ENCODE assay signal across 8 cellular contexts in the genomic region with DNA sequence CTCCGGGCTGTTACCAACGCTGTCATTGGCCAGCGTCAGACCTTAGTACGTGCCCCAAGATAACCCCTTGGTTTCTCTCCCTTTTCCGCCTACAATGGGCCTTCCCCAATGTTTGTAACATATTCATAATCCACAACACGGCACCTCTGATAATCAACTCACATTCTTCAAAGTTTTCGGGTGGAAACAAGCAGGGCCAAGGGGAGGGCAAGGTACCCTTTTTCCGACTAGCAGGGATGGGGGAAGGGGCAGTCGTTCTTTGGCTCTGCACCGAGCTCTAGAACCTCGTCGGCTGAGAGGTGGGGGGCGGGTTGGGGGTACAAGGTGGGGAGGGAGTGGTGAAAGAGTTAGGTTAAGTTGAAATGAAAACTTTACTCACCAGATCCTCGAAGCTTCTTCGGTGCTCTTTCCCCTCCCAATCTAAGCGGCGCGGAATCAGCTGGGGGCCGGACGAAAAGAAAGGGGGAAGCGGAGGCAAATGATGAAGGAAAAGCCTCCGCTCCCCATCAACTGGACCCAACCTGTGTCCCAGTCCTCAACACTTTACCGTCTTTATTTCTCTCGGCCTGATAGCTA.
DNase-seq lines count a peak whose midpoint lies in the region; ATAC-seq and TF ChIP-seq lines count a peak whose summit lies in the region.

No MANE protein-coding gene starts in this region.

- H3K36me3 ChIP-seq in OCI-LY3 (replicated peaks; ENCODE audit: low read depth, low read length) (peaks cover 8% of the 10 kb centered on the region), mucosa of rectum (ENCODE audit: control insufficient read depth in 2 of 2, insufficient read depth in 2 of 2, low read length in 2 of 2) (no peaks in the 10 kb centered on the region)

- H3K27ac ChIP-seq in OCI-LY3 (ENCODE audit: low read length): peak overlapping the region; percentile 90
- H3K27ac ChIP-seq in mucosa of rectum (ENCODE audit: low read depth in 2 of 2, low read length in 2 of 2): peak overlapping the region; percentile 79 to 81

- TF ChIP-seq POLR2A in erythroblast (IDR thresholded peaks at IDR 0.05; ENCODE audit: low read length): peak; percentile 22

- H3K9me3 ChIP-seq in OCI-LY3 (ENCODE audit: insufficient read depth, low read length) (no peaks in the 10 kb centered on the region), mucosa of rectum (ENCODE audit: control insufficient read depth in 2 of 2, low read length in 2 of 2) (no peaks in the 10 kb centered on the region)

- no peaks in the 10 kb centered on the region for H3K27me3 ChIP-seq in OCI-LY3 (ENCODE audit: low read depth, low read length)
- peaks cover 0 to 2% of the 10 kb centered on the region in 2 donors for H3K27me3 ChIP-seq in mucosa of rectum (ENCODE audit: control insufficient read depth in 2 of 2, insufficient read depth in 2 of 2, low read length in 2 of 2)

- no peak for TF ChIP-seq CTCF in OCI-LY3 (IDR thresholded peaks at IDR 0.05; ENCODE audit: low read depth, low read length)

- H3K9me3 Mint-ChIP-seq in stimulated activated effector memory CD8-positive, alpha-beta T cell treated with anti-CD3 and anti-CD28 coated beads, Interleukin-12 subunit alpha, Interleukin-12 subunit beta, amount 100 ng/mL, for 72 hours: no peaks in the 10 kb centered on the region

- H3K9ac ChIP-seq in OCI-LY3 (ENCODE audit: low read length): peak overlapping the region; percentile 89
- H3K9ac ChIP-seq in mucosa of rectum (ENCODE audit: low read depth in 1 of 2, low read length in 2 of 2): peak overlapping the region; percentile 61 to 80

- peaks cover 9% of the 10 kb centered on the region for H4K20me1 ChIP-seq in OCI-LY3 (ENCODE audit: insufficient read depth, low read length)

- DNase-seq in COLO668 (lab: John Stamatoyannopoulos, UW; ENCODE audit: unreplicated experiment) (peak; percentile 60), HPDE6-E6E7 (ENCODE audit: extremely low spot score) (peak; percentile 52), erythroblast (lab: John Stamatoyannopoulos, UW) (peak; percentile 88 to 89)
- peak; percentile 82 for DNase-seq in activated T-cell treated with anti-CD3 and anti-CD28 coated beads, Interleukin-2, amount 50 U/mL, for 1 hour
- DNase-seq in stimulated activated effector memory CD8-positive, alpha-beta T cell treated with anti-CD3 and anti-CD28 coated beads, Interleukin-12 subunit alpha, Interleukin-12 subunit beta, amount 100 ng/mL, for 72 hours (ENCODE audit: low spot score in 2 of 2): peak; percentile 63 to 83

- peak; percentile 50 for ATAC-seq in GM21367 (IDR thresholded peaks at IDR 0.05; ENCODE audit: unreplicated experiment)
- ATAC-seq in stimulated activated effector memory CD8-positive, alpha-beta T cell treated with anti-CD3 and anti-CD28 coated beads, Interleukin-12 subunit alpha, Interleukin-12 subunit beta, amount 100 ng/mL, for 72 hours: peak; percentile 80

- no peaks in the 10 kb centered on the region for H3K4me1 Mint-ChIP-seq in stimulated activated effector memory CD8-positive, alpha-beta T cell treated with anti-CD3 and anti-CD28 coated beads, Interleukin-12 subunit alpha, Interleukin-12 subunit beta, amount 100 ng/mL, for 72 hours

- H3K79me2 ChIP-seq in OCI-LY3 (ENCODE audit: low read length): peaks cover 62% of the 10 kb centered on the region

- H3K4me3 Mint-ChIP-seq in stimulated activated effector memory CD8-positive, alpha-beta T cell treated with anti-CD3 and anti-CD28 coated beads, Interleukin-12 subunit alpha, Interleukin-12 subunit beta, amount 100 ng/mL, for 72 hours: peak overlapping the region; percentile 78

- peak overlapping the region; percentile 55 for H3K4me2 ChIP-seq in OCI-LY3 (ENCODE audit: low read length)

- peak overlapping the region; percentile 95 for H3K27ac Mint-ChIP-seq in stimulated activated effector memory CD8-positive, alpha-beta T cell treated with anti-CD3 and anti-CD28 coated beads, Interleukin-12 subunit alpha, Interleukin-12 subunit beta, amount 100 ng/mL, for 72 hours

- H3K4me3 ChIP-seq in OCI-LY3 (ENCODE audit: low read length) (peak overlapping the region; percentile 91), mucosa of rectum (ENCODE audit: low read length in 2 of 2) (peak overlapping the region; percentile 83 to 89)

- H3K36me3 Mint-ChIP-seq in stimulated activated effector memory CD8-positive, alpha-beta T cell treated with anti-CD3 and anti-CD28 coated beads, Interleukin-12 subunit alpha, Interleukin-12 subunit beta, amount 100 ng/mL, for 72 hours: peaks cover 36% of the 10 kb centered on the region

- no peak overlapping the region for H2AFZ ChIP-seq in OCI-LY3 (ENCODE audit: low read depth, low read length)

- H3K4me1 ChIP-seq in OCI-LY3 (ENCODE audit: low read length): peaks cover 30% of the 10 kb centered on the region
- peaks cover 0 to 4% of the 10 kb centered on the region in 2 donors for H3K4me1 ChIP-seq in mucosa of rectum (ENCODE audit: control insufficient read depth in 2 of 2, insufficient read depth in 2 of 2, low read length in 2 of 2)

Comparison
In these comparisons a context has a peak if more than half of its experiments do, and no peak if none do; other contexts are left out.
1. Peak in every context shown above with its lines: DNase-seq, ATAC-seq, H3K4me3 ChIP-seq and H3K27ac ChIP-seq.